ENCODE assay signal across 1 cellular context in genomic region chr11:9762531-9762930, GRCh38.
TF ChIP-seq lines count a peak whose summit lies in the region.

No MANE protein-coding gene starts in this region.

TF ChIP-seq in H1, 55 proteins besides CTCF, POLR2A, EP300 and RAD21:
- TF ChIP-seq, protein P1, sequence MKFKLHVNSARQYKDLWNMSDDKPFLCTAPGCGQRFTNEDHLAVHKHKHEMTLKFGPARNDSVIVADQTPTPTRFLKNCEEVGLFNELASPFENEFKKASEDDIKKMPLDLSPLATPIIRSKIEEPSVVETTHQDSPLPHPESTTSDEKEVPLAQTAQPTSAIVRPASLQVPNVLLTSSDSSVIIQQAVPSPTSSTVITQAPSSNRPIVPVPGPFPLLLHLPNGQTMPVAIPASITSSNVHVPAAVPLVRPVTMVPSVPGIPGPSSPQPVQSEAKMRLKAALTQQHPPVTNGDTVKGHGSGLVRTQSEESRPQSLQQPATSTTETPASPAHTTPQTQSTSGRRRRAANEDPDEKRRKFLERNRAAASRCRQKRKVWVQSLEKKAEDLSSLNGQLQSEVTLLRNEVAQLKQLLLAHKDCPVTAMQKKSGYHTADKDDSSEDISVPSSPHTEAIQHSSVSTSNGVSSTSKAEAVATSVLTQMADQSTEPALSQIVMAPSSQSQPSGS (IDR thresholded peaks at IDR 0.05; ENCODE audit: low read length): no peak
- TF ChIP-seq TAF7 (optimal IDR thresholded peaks at IDR 0.05; ENCODE audit: borderline replicate concordance, low read depth, low read length): no peak
- no peak for TF ChIP-seq CBX8 (IDR thresholded peaks at IDR 0.05; ENCODE audit: borderline replicate concordance, low read depth, low read length)
- no peak for TF ChIP-seq E2F6 (IDR thresholded peaks at IDR 0.05)
- TF ChIP-seq CHD2 (IDR thresholded peaks at IDR 0.05; ENCODE audit: low read length): no peak
- no peak for TF ChIP-seq CHD1 (IDR thresholded peaks at IDR 0.05; ENCODE audit: low read depth, low read length)
- TF ChIP-seq, protein P2, sequence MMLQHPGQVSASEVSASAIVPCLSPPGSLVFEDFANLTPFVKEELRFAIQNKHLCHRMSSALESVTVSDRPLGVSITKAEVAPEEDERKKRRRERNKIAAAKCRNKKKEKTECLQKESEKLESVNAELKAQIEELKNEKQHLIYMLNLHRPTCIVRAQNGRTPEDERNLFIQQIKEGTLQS (IDR thresholded peaks at IDR 0.05; ENCODE audit: insufficient read depth, low read depth, low read length): no peak
- TF ChIP-seq BRCA1 (IDR thresholded peaks at IDR 0.05; ENCODE audit: low read depth, low read length): no peak
- TF ChIP-seq SIRT6 (IDR thresholded peaks at IDR 0.05; ENCODE audit: low read length): no peak
- no peak for TF ChIP-seq JUN (IDR thresholded peaks at IDR 0.05; ENCODE audit: low read depth, low read length)
- no peak for TF ChIP-seq CREB1 (IDR thresholded peaks at IDR 0.05)
- TF ChIP-seq KDM4A (IDR thresholded peaks at IDR 0.05; ENCODE audit: low read depth, low read length, severe bottlenecking): no peak
- TF ChIP-seq POU5F1 (IDR thresholded peaks at IDR 0.05; ENCODE audit: low read depth, low read length): no peak
- TF ChIP-seq NRF1 (IDR thresholded peaks at IDR 0.05; ENCODE audit: low read depth, low read length): no peak
- no peak for TF ChIP-seq SP4 (IDR thresholded peaks at IDR 0.05; ENCODE audit: low read length)
- TF ChIP-seq RNF2 (IDR thresholded peaks at IDR 0.05; ENCODE audit: borderline replicate concordance, low read depth, low read length, missing control alignments, poor library complexity, severe bottlenecking): no peak
- no peak for TF ChIP-seq EGR1 (IDR thresholded peaks at IDR 0.05; ENCODE audit: borderline replicate concordance, low read depth, low read length)
- no peak for TF ChIP-seq RFX5 (IDR thresholded peaks at IDR 0.05; ENCODE audit: borderline replicate concordance, low read depth, low read length)
- no peak for TF ChIP-seq TCF12 (IDR thresholded peaks at IDR 0.05; ENCODE audit: low read depth, low read length)
- no peak for TF ChIP-seq ZNF274 (IDR thresholded peaks at IDR 0.05; ENCODE audit: borderline replicate concordance, extremely low read depth, low read length)
